ENCODE assay signal across 14 cellular contexts in the genomic region with DNA sequence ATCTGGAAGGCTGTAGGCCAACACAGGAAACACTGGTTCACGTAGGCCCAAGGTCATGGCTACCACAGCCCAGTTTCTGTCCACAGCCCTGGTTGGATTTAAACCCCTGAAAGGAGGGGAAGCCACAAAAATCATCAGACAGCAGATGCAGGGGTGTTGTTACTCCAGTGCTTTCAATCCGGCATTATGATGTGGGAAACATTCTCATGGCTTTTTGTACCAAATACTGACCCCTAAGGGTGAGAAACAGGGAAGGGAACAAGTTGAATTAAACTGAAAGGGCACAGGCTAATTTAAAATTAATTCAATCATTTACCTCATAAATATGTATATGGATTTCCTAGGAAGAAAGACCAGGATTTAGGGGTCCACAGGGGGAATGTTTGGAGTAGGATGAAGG.
DNase-seq lines count a peak whose midpoint lies in the region; ATAC-seq and TF ChIP-seq lines count a peak whose summit lies in the region.
"Had no signal": no experiment of that assay in that cellular context is flagged by ENCODE, and none has a peak within 500 bp of the region (broad histone marks: within the 10 kb centered on the region; RNA-seq: fewer than 3 reads in every experiment).

No MANE protein-coding gene starts in this region.

- peak overlapping the region in 3 of 5 experiments; percentile 31 to 80 (median 36) for H3K27ac Mint-ChIP-seq in brain

- DNase-seq in G401 (ENCODE audit: low spot score) (peak; percentile 23), myocyte (ENCODE audit: low read depth) (peak; percentile 40), NCI-H2029 treated with DMSO at 0.1 percent for 48 hours (lab: John Stamatoyannopoulos, UW) (no peak), omental fat pad (ENCODE audit: low spot score) (no peak), NCI-H1105 (lab: John Stamatoyannopoulos, UW) (no peak)
- DNase-seq: activated naive CD4-positive, alpha-beta T cell; brain microvascular endothelial cell; DMS79; NCI-H1436 treated with DMSO at 0.1 percent for 48 hours; NCI-H774; pancreas had no signal

- TF ChIP-seq CTCF in LNCAP (IDR thresholded peaks at IDR 0.05) (peak; percentile 44; the same call in 1 of the 2 replicates), brain (conservative IDR thresholded peaks at IDR 0.05) (no peak), omental fat pad (IDR thresholded peaks at IDR 0.05) (no peak)

- H3K36me3 Mint-ChIP-seq in brain = no peaks in the 10 kb centered on the region

- in situ Hi-C loops in G401 (cut with HindIII; ENCODE audit: low sequenced_read_pairs) = no loop called here

- H3K9me3 Mint-ChIP-seq in brain = no peaks in the 10 kb centered on the region

- peak overlapping the region in 1 of 5 experiments; percentile 8 for H3K4me3 Mint-ChIP-seq in brain

- no peaks in the 10 kb centered on the region for H3K27me3 Mint-ChIP-seq in brain

- H3K4me1 Mint-ChIP-seq in brain = peaks cover 37% of the 10 kb centered on the region

- ATAC-seq in omental fat pad (ENCODE audit: low FRiP score) = no peak
- ATAC-seq: K562, pancreas had no signal

Comparison
In these comparisons a context has a peak if more than half of its experiments do, and no peak if none do; other contexts are left out.
1. DNase-seq: peak in G401 (single experiment) and myocyte (single experiment); none in NCI-H2029 treated with DMSO at 0.1 percent for 48 hours (single experiment), omental fat pad (single experiment) and NCI-H1105 (single experiment).